1 cellular context compared by ENCODE assay signal in genomic region chr18:9615973-9616559, GRCh38.
TF ChIP-seq lines count a peak whose summit lies in the region.

No MANE protein-coding gene starts in this region.

TF ChIP-seq in HCT116, 20 proteins besides CTCF, POLR2A, EP300 and RAD21 (continued from another document):
- TF ChIP-seq TCF7L2 (IDR thresholded peaks at IDR 0.05; ENCODE audit: borderline replicate concordance, extremely low read depth, insufficient read depth, insufficient read length) (no peak), YY1 (IDR thresholded peaks at IDR 0.05; ENCODE audit: extremely low read depth, insufficient replicate concordance, low read depth, low read length) (no peak), ZNF274 (IDR thresholded peaks at IDR 0.05; ENCODE audit: low read depth, low read length) (no peak), JUND (IDR thresholded peaks at IDR 0.05) (no peak), EZH2 (IDR thresholded peaks at IDR 0.05) (no peak), SP1 (IDR thresholded peaks at IDR 0.05; ENCODE audit: low read depth) (no peak), EZH2phosphoT487 (IDR thresholded peaks at IDR 0.05; ENCODE audit: borderline replicate concordance) (no peak), SRF (IDR thresholded peaks at IDR 0.05; ENCODE audit: low read depth) (no peak)
TF ChIP-seq in HCT116: peak in this region for 0.
